Comparison of ENCODE assay signal across 14 cellular contexts in genomic region chr13:40193290-40194203, GRCh38.
DNase-seq lines count a peak whose midpoint lies in the region; ATAC-seq, FAIRE-seq and TF ChIP-seq lines count a peak whose summit lies in the region.
"Had no signal": no experiment of that assay in that cellular context is flagged by ENCODE, and none has a peak within 500 bp of the region (broad histone marks: within the 10 kb centered on the region; RNA-seq: fewer than 3 reads in every experiment).

No MANE protein-coding gene starts in this region.

- DNase-seq in astrocyte (ENCODE audit: low read depth) (peak; percentile 36), heart right ventricle (peak in 1 of 2 donors; percentile 51), neuronal stem cell (ENCODE audit: low spot score) (no peak), tibial artery (peak; percentile 71 to 72), HCEC 1CT (no peak), HuH-7 (ENCODE audit: low spot score) (no peak), NCI-H2029 (lab: John Stamatoyannopoulos, UW) (no peak)
- DNase-seq in activated naive CD4-positive, alpha-beta T cell treated with anti-CD3 and anti-CD28 coated beads for 36 hours = no peak
- DNase-seq: activated T-cell treated with anti-CD3 and anti-CD28 coated beads, Interleukin-2, amount 50 U/mL, for 1 hour; DMS 273 treated with DMSO at 0.1 percent for 48 hours; NCI-H1436 treated with DMSO at 0.1 percent for 48 hours; ovary had no signal

- no peaks in the 10 kb centered on the region for H3K27me3 Mint-ChIP-seq in astrocyte (ENCODE audit: low read depth, unreplicated experiment)
- no peaks in the 10 kb centered on the region for H3K27me3 Mint-ChIP-seq in activated naive CD4-positive, alpha-beta T cell treated with anti-CD3 and anti-CD28 coated beads for 36 hours (ENCODE audit: low read depth)
- H3K27me3 Mint-ChIP-seq: central memory CD8-positive, alpha-beta T cell had no signal

- no peak overlapping the region for H3K18ac ChIP-seq in neuronal stem cell (ENCODE audit: low read length)

- WGBS in heart right ventricle, 2 donors = 56 to 66% methylated on average over 18 of the region's 18 CpGs
- WGBS in neuronal stem cell (ENCODE audit: extremely low coverage in 2 of 2, insufficient read length in 2 of 2, insufficient replicate concordance in 1 of 2), 2 donors = no CpG with 5 or more reads among the region's 18 CpGs

- no peak overlapping the region for H2BK5ac ChIP-seq in neuronal stem cell (ENCODE audit: low read length)

- H3K23ac ChIP-seq in neuronal stem cell (ENCODE audit: low read depth, low read length, poor library complexity) = no peak overlapping the region

- H3K27ac Mint-ChIP-seq in astrocyte (ENCODE audit: unreplicated experiment) = no peak overlapping the region
- H3K27ac Mint-ChIP-seq in activated naive CD4-positive, alpha-beta T cell treated with anti-CD3 and anti-CD28 coated beads for 36 hours = no peak overlapping the region

- H2AFZ ChIP-seq in astrocyte (ENCODE audit: low read depth, low read length) (no peak overlapping the region), neuronal stem cell (ENCODE audit: low read length) (peak overlapping the region; percentile 39)

- H3K9me3 ChIP-seq in astrocyte (ENCODE audit: insufficient read depth, low read depth, low read length) (no peaks in the 10 kb centered on the region), heart right ventricle (no peaks in the 10 kb centered on the region), neuronal stem cell (replicated peaks in 1 of 2; ENCODE audit: control insufficient read depth in 2 of 2, insufficient read depth in 1 of 2, low read depth in 1 of 2, low read length in 2 of 2) (no peaks in the 10 kb centered on the region), tibial artery (no peaks in the 10 kb centered on the region)
- H3K9me3 ChIP-seq: ovary had no signal

- intact Hi-C loops in heart right ventricle (cut with DNase I) (loop anchor here in 5 of 10 donors (2.0 to 10.0 kb wide), 10 partner anchors 41 to 489 kb away; partner anchors contain the start of gene FOXO1 (in 2 of the 5)), tibial artery (cut with DNase I; ENCODE audit: low total_unique reads) (loop anchor here (5.0 kb wide), 1 partner anchor 41 kb away; no protein-coding TSS in a partner anchor)
- intact Hi-C loops in activated naive CD4-positive, alpha-beta T cell treated with anti-CD3 and anti-CD28 coated beads for 36 hours (cut with micrococcal nuclease) = no loop called here

- H2BK120ac ChIP-seq in neuronal stem cell (ENCODE audit: low read depth, low read length) = no peak overlapping the region

- CTCF ChIA-PET in activated naive CD4-positive, alpha-beta T cell treated with anti-CD3 and anti-CD28 coated beads for 36 hours (lab: Charles Lee) = interaction anchor here (1.9 kb wide), 1 partner anchor 24 kb away, joined by 6 read pairs; no protein-coding TSS in a partner anchor

- H3K4me3 ChIP-seq in astrocyte (ENCODE audit: insufficient read depth, low read depth, low read length) = no peak overlapping the region
- H3K4me3 ChIP-seq in heart right ventricle = peak overlapping the region in 4 of 10 donors; percentile 1 to 27 (median 16)
- no peak overlapping the region for H3K4me3 ChIP-seq in neuronal stem cell (ENCODE audit: low read length in 2 of 2)
- H3K4me3 ChIP-seq in tibial artery = peak overlapping the region in 1 of 2 donors; percentile 2
- H3K4me3 ChIP-seq: ovary had no signal

- H3K4me2 ChIP-seq in astrocyte (ENCODE audit: low read length) (peak overlapping the region; percentile 18), neuronal stem cell (ENCODE audit: insufficient read depth, low read length, poor library complexity, severe bottlenecking) (no peak overlapping the region)

- H3K4me1 Mint-ChIP-seq in astrocyte (ENCODE audit: low read depth, unreplicated experiment) = peaks cover 25% of the 10 kb centered on the region
- H3K4me1 Mint-ChIP-seq in activated naive CD4-positive, alpha-beta T cell treated with anti-CD3 and anti-CD28 coated beads for 36 hours (ENCODE audit: low read depth) = peaks cover 44% of the 10 kb centered on the region

- no peaks in the 10 kb centered on the region for H4K20me1 ChIP-seq in astrocyte (ENCODE audit: insufficient read depth, low read length)

- peak; percentile 41 to 72 (median 60) for ATAC-seq in heart right ventricle

- no peak overlapping the region for H2AK5ac ChIP-seq in neuronal stem cell (ENCODE audit: low read depth, low read length)

- no peak for TF ChIP-seq CTCF in astrocyte (IDR thresholded peaks at IDR 0.05; ENCODE audit: insufficient read depth, low read depth, low read length)
- TF ChIP-seq CTCF in heart right ventricle (IDR thresholded peaks at IDR 0.05) = no peak
- TF ChIP-seq CTCF in tibial artery (IDR thresholded peaks at IDR 0.05) = no peak

- H3K27me3 ChIP-seq in astrocyte (ENCODE audit: insufficient read depth, low read length) (no peaks in the 10 kb centered on the region), heart right ventricle (no peaks in the 10 kb centered on the region), neuronal stem cell (ENCODE audit: control insufficient read depth in 3 of 3, insufficient read depth in 3 of 3, low read depth in 1 of 3, low read length in 3 of 3) (no peaks in the 10 kb centered on the region), tibial artery (no peaks in the 10 kb centered on the region)
- H3K27me3 ChIP-seq: ovary had no signal

- no peak overlapping the region for H4K8ac ChIP-seq in neuronal stem cell (ENCODE audit: low read depth, low read length)

- H3K4me3 Mint-ChIP-seq in astrocyte (ENCODE audit: unreplicated experiment) = no peak overlapping the region
- H3K4me3 Mint-ChIP-seq in activated naive CD4-positive, alpha-beta T cell treated with anti-CD3 and anti-CD28 coated beads for 36 hours = no peak overlapping the region
- H3K4me3 Mint-ChIP-seq: central memory CD8-positive, alpha-beta T cell had no signal

- H3K4me1 ChIP-seq in astrocyte (ENCODE audit: insufficient read depth, low read length) (peaks cover 30% of the 10 kb centered on the region), heart right ventricle (peaks cover 20 to 55% (median 42%) of the 10 kb centered on the region in 9 donors), neuronal stem cell (ENCODE audit: control insufficient read depth in 2 of 2, insufficient read depth in 1 of 2, low read depth in 1 of 2, low read length in 2 of 2) (peaks cover 15 to 26% of the 10 kb centered on the region in 2 donors), tibial artery (peaks cover 0 to 56% (median 44%) of the 10 kb centered on the region in 4 donors)

- H3K79me2 ChIP-seq in astrocyte (ENCODE audit: insufficient read depth, low read length) = no peaks in the 10 kb centered on the region

- no peak overlapping the region for H3K9ac ChIP-seq in astrocyte (ENCODE audit: low read length)
- H3K9ac ChIP-seq in neuronal stem cell (ENCODE audit: low read depth, low read length, poor library complexity) = no peak overlapping the region

- no peak overlapping the region for H2BK12ac ChIP-seq in neuronal stem cell (ENCODE audit: low read length)

- H3K14ac ChIP-seq in neuronal stem cell (ENCODE audit: low read length) = no peak overlapping the region

- peaks cover 3% of the 10 kb centered on the region for H3K9me3 Mint-ChIP-seq in astrocyte (ENCODE audit: unreplicated experiment)
- H3K9me3 Mint-ChIP-seq in activated naive CD4-positive, alpha-beta T cell treated with anti-CD3 and anti-CD28 coated beads for 36 hours = no peaks in the 10 kb centered on the region
- H3K9me3 Mint-ChIP-seq: central memory CD8-positive, alpha-beta T cell had no signal

- H3K36me3 Mint-ChIP-seq in astrocyte (ENCODE audit: low read depth, unreplicated experiment) = no peaks in the 10 kb centered on the region
- no peaks in the 10 kb centered on the region for H3K36me3 Mint-ChIP-seq in activated naive CD4-positive, alpha-beta T cell treated with anti-CD3 and anti-CD28 coated beads for 36 hours (ENCODE audit: low read depth)

- no peak overlapping the region for H3K4ac ChIP-seq in neuronal stem cell (ENCODE audit: low read length)

- H3K36me3 ChIP-seq in astrocyte (ENCODE audit: insufficient read depth, low read length) (no peaks in the 10 kb centered on the region), heart right ventricle (no peaks in the 10 kb centered on the region), neuronal stem cell (replicated peaks in 1 of 2; ENCODE audit: control insufficient read depth in 2 of 2, insufficient read depth in 2 of 2, low read length in 2 of 2) (no peaks in the 10 kb centered on the region), tibial artery (no peaks in the 10 kb centered on the region)
- H3K36me3 ChIP-seq: ovary had no signal

- H3K79me1 ChIP-seq in neuronal stem cell (ENCODE audit: low read depth, low read length) = no peaks in the 10 kb centered on the region

- FAIRE-seq in astrocyte (lab: Jason Lieb, UNC) = no peak
- FAIRE-seq: HTR-8/SVneo had no signal

- no peak overlapping the region for H4K91ac ChIP-seq in neuronal stem cell (ENCODE audit: low read depth, low read length, poor library complexity)

- H2BK15ac ChIP-seq in neuronal stem cell (ENCODE audit: low read length) = no peak overlapping the region

- H3K27ac ChIP-seq in astrocyte (ENCODE audit: low read depth, low read length) (no peak overlapping the region), heart right ventricle (peak overlapping the region; percentile 54 to 89 (median 78)), neuronal stem cell (replicated peaks; ENCODE audit: low read length) (no peak overlapping the region), tibial artery (peak overlapping the region; percentile 83 to 88)
- H3K27ac ChIP-seq: ovary had no signal

Comparison
In these comparisons a context has a peak if more than half of its experiments do, and no peak if none do; other contexts are left out.
1. DNase-seq: peak in astrocyte (single experiment) and tibial artery (2 of 2); none in neuronal stem cell (single experiment), HCEC 1CT (single experiment), HuH-7 (single experiment), activated naive CD4-positive, alpha-beta T cell treated with anti-CD3 and anti-CD28 coated beads for 36 hours (single experiment) and NCI-H2029 (single experiment).
2. H3K27ac ChIP-seq: peak in heart right ventricle (10 of 10) and tibial artery (2 of 2); none in astrocyte (single experiment) and neuronal stem cell (single experiment).